ENCODE assay signal across 13 cellular contexts in the genomic region with DNA sequence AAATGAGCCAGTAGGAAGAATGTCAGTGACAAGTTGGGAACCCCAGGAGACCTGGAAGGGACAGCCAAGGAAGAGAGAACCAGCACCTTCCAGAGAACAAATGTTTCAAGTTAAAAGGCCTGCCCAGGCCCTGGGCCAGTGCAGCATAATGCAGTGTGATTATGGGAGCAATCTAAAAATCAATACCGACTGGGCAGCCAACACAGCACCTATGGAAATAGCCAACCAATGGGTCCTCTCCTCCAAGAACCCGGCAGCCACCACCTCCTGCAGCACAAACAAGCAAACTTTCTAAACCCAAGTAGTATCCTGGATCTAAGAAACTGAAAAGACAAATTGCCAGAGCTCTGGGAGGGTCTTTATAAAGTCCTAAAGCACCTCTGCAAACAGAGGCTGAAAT.
"Had no signal": no experiment of that assay in that cellular context is flagged by ENCODE, and none has a peak within 500 bp of the region (broad histone marks: within the 10 kb centered on the region; RNA-seq: fewer than 3 reads in every experiment).

No MANE protein-coding gene starts in this region.

- H3K27me3 Mint-ChIP-seq: activated naive CD8-positive, alpha-beta T cell had no signal

- H3K36me3 Mint-ChIP-seq: activated naive CD8-positive, alpha-beta T cell; natural killer cell had no signal

- H3K27me3 ChIP-seq: hepatocyte, transverse colon, vagina had no signal

- H3K27ac Mint-ChIP-seq: activated naive CD8-positive, alpha-beta T cell; natural killer cell; T-helper 1 cell treated with Interleukin-12 subunit alpha and Interleukin-12 subunit beta and Interleukin-4 antibody, amounts not matched to agents 30 μg/mL and 1 μg/mL, for 36 hours had no signal

- H3K9me3 Mint-ChIP-seq: natural killer cell; T-helper 1 cell treated with Interleukin-12 subunit alpha and Interleukin-12 subunit beta and Interleukin-4 antibody, amounts not matched to agents 30 μg/mL and 1 μg/mL, for 36 hours had no signal

- H3K27ac ChIP-seq: hepatocyte, transverse colon, vagina had no signal

- DNase-seq: activated CD4-positive, alpha-beta T cell treated with anti-CD3 and anti-CD28 coated beads for 1 hour; foreskin fibroblast; left cardiac atrium; natural killer cell; posterior cingulate gyrus; retina; stimulated activated CD8-positive, alpha-beta memory T cell treated with anti-CD3 and anti-CD28 coated beads, Interleukin-4, amount 100 ng/mL, for 48 hours; stimulated activated naive CD4-positive, alpha-beta T cell; transverse colon had no signal

- H3K4me3 Mint-ChIP-seq: activated naive CD8-positive, alpha-beta T cell; natural killer cell; T-helper 1 cell treated with Interleukin-12 subunit alpha and Interleukin-12 subunit beta and Interleukin-4 antibody, amounts not matched to agents 30 μg/mL and 1 μg/mL, for 36 hours had no signal

- H3K4me1 Mint-ChIP-seq: natural killer cell had no signal
